ENCODE assay signal across 17 cellular contexts in genomic region chr11:130190371-130190881, GRCh38. TPM values are rescaled to one million over a fixed set of nuclear protein-coding genes. Genes with fewer than 3 reads are reported as not detected.
DNase-seq lines count a peak whose midpoint lies in the region; FAIRE-seq and TF ChIP-seq lines count a peak whose summit lies in the region.
"Had no signal": no experiment of that assay in that cellular context is flagged by ENCODE, and none has a peak within 500 bp of the region (broad histone marks: within the 10 kb centered on the region; RNA-seq: fewer than 3 reads in every experiment).

No MANE protein-coding gene starts in this region.

- in situ Hi-C loops in brain microvascular endothelial cell (cut with HindIII; ENCODE audit: low pct_ligation_motif_present, low sequenced_read_pairs) = no loop called here

- H3K9me3 ChIP-seq in HEK293 (ENCODE audit: control insufficient read depth, insufficient read depth, low read depth, low read length) (no peaks in the 10 kb centered on the region), kidney (ENCODE audit: control insufficient read depth in 1 of 2, low read length in 2 of 2) (no peaks in the 10 kb centered on the region)

- no peak for TF ChIP-seq CTCF in HEK293 (tag by site-specific recombination; IDR thresholded peaks at IDR 0.05)
- no peak for TF ChIP-seq CTCF in kidney (IDR thresholded peaks at IDR 0.05; ENCODE audit: borderline replicate concordance, extremely low read depth, insufficient read depth)
- TF ChIP-seq CTCF in D721Med (IDR thresholded peaks at IDR 0.05; ENCODE audit: insufficient read depth, missing control alignments) = no peak
- TF ChIP-seq CTCF in brain microvascular endothelial cell (IDR thresholded peaks at IDR 0.05; ENCODE audit: low read depth, low read length, missing control alignments) = no peak

- H3K9ac ChIP-seq in kidney (ENCODE audit: low read length in 2 of 2) (no peak overlapping the region), rectal smooth muscle tissue (ENCODE audit: low read length) (no peak overlapping the region)

- FAIRE-seq in kidney (lab: Jason Lieb, UNC) (no peak), D721Med (lab: Jason Lieb, UNC) (no peak)

- intact Hi-C loops in kidney (cut with DNase I) = no loop called here

- H3K4me3 ChIP-seq in HEK293 (ENCODE audit: low read depth, low read length) (no peak overlapping the region), kidney (ENCODE audit: low read length in 2 of 2) (no peak overlapping the region), rectal smooth muscle tissue (ENCODE audit: low read length) (peak overlapping the region; percentile 21), brain microvascular endothelial cell (ENCODE audit: low read depth, low read length) (no peak overlapping the region)

- CTCF ChIA-PET in HEK293 (lab: Yijun Ruan, JAX) = no interaction called here

- no peaks in the 10 kb centered on the region for H3K36me3 ChIP-seq in HEK293 (ENCODE audit: control insufficient read depth in 2 of 2, insufficient read depth in 1 of 2, low read length in 2 of 2)
- peaks cover 0 to 4% of the 10 kb centered on the region in 2 donors for H3K36me3 ChIP-seq in kidney (ENCODE audit: control insufficient read depth in 1 of 2, insufficient read depth in 2 of 2, low read length in 2 of 2)
- peaks cover 6% of the 10 kb centered on the region for H3K36me3 ChIP-seq in rectal smooth muscle tissue (ENCODE audit: control insufficient read depth, insufficient read depth, low read length)
- no peaks in the 10 kb centered on the region for H3K36me3 ChIP-seq in brain microvascular endothelial cell (replicated peaks)

- POLR2A ChIA-PET in HEK293 (lab: Yijun Ruan, JAX) = no interaction called here

- peak; percentile 91 for DNase-seq in NCI-H345 (lab: John Stamatoyannopoulos, UW)
- peak; percentile 73 for DNase-seq in kidney
- DNase-seq in D721Med (ENCODE audit: insufficient read length, low spot score) = no peak
- no peak for DNase-seq in brain microvascular endothelial cell
- no peak for DNase-seq in activated CD4-positive, alpha-beta T cell treated with anti-CD3 and anti-CD28 coated beads for 4 hours
- DNase-seq: CD4-positive, alpha-beta memory T cell; GF-D8; GOT3; Karpas-422; MM.1S; NCI-H1417; NCI-H2029; NCI-H524 treated with DMSO at 0.1 percent for 48 hours; NK-92 treated with Interleukin-12 subunit alpha and Interleukin-12 subunit beta, amount 100 ng/mL, for 24 hours; PC-3 had no signal

- H3K27ac ChIP-seq in HEK293 (ENCODE audit: extremely low read depth, low read depth, low read length) (no peak overlapping the region), kidney (ENCODE audit: low read depth in 2 of 2, low read length in 2 of 2) (no peak overlapping the region), rectal smooth muscle tissue (ENCODE audit: low read depth, low read length) (peak overlapping the region; percentile 45), brain microvascular endothelial cell (no peak overlapping the region)

- H3K27me3 ChIP-seq in rectal smooth muscle tissue (ENCODE audit: control insufficient read depth, insufficient read depth, low read length) = no peaks in the 10 kb centered on the region
- H3K27me3 ChIP-seq in brain microvascular endothelial cell (replicated peaks) = no peaks in the 10 kb centered on the region

- H3K4me1 ChIP-seq in HEK293 (ENCODE audit: control insufficient read depth, insufficient read depth, low read length) (no peaks in the 10 kb centered on the region), kidney (ENCODE audit: control insufficient read depth in 1 of 2, insufficient read depth in 1 of 2, low read depth in 1 of 2, low read length in 2 of 2) (peaks cover 0 to 4% of the 10 kb centered on the region in 2 donors), rectal smooth muscle tissue (ENCODE audit: control insufficient read depth, insufficient read depth, low read length) (no peaks in the 10 kb centered on the region)

TF ChIP-seq in HEK293, 187 proteins besides CTCF, POLR2A, EP300 and RAD21 (continues in another document):
- TF ChIP-seq KLF1 (tag by site-specific recombination; IDR thresholded peaks at IDR 0.05) = peak; percentile 34; the same call in 1 of the 2 replicates
- no peak for TF ChIP-seq ZNF776 (tag by site-specific recombination; IDR thresholded peaks at IDR 0.05; ENCODE audit: borderline replicate concordance)
- no peak for TF ChIP-seq ZNF148 (tag by site-specific recombination; IDR thresholded peaks at IDR 0.05; ENCODE audit: borderline replicate concordance)
- TF ChIP-seq ZNF274 (IDR thresholded peaks at IDR 0.05; ENCODE audit: low read length) = no peak
- TF ChIP-seq ZNF274 (tag by site-specific recombination; IDR thresholded peaks at IDR 0.05; ENCODE audit: borderline replicate concordance) = no peak
- no peak for TF ChIP-seq PRDM10 (tag by site-specific recombination; IDR thresholded peaks at IDR 0.05)
- peak; percentile 93 for TF ChIP-seq GLIS1 (tag by site-specific recombination; IDR thresholded peaks at IDR 0.05)
- TF ChIP-seq ZBTB8A (tag by site-specific recombination; IDR thresholded peaks at IDR 0.05) = peak; percentile 46
- TF ChIP-seq ZNF600 (tag by site-specific recombination; IDR thresholded peaks at IDR 0.05) = no peak
- TF ChIP-seq ZIC2 (tag by site-specific recombination; IDR thresholded peaks at IDR 0.05) = peak; percentile 91
- TF ChIP-seq OSR2 (tag by site-specific recombination; IDR thresholded peaks at IDR 0.05) = peak; percentile 47
- TF ChIP-seq GLI4 (tag by site-specific recombination; IDR thresholded peaks at IDR 0.05) = no peak
- TF ChIP-seq ZNF18 (tag by site-specific recombination; IDR thresholded peaks at IDR 0.05) = peak; percentile 63
- TF ChIP-seq IKZF3 (tag by site-specific recombination; IDR thresholded peaks at IDR 0.05) = no peak

RNA-seq across cellular contexts. Expression of gene ST14, which starts 30.8 kb away (rescaled TPM):
- 139 TPM for total RNA-seq in kidney
- 59.3 TPM for polyA plus RNA-seq in kidney (ENCODE audit: insufficient read depth, low read depth, low replicate concordance)

Comparison
In these comparisons a context has a peak if more than half of its experiments do, and no peak if none do; other contexts are left out.
1. DNase-seq: peak in NCI-H345 (single experiment) and kidney (single experiment); none in D721Med (single experiment), brain microvascular endothelial cell (single experiment) and activated CD4-positive, alpha-beta T cell treated with anti-CD3 and anti-CD28 coated beads for 4 hours (0 of 2).